1 cellular context compared by ENCODE assay signal in the genomic region with DNA sequence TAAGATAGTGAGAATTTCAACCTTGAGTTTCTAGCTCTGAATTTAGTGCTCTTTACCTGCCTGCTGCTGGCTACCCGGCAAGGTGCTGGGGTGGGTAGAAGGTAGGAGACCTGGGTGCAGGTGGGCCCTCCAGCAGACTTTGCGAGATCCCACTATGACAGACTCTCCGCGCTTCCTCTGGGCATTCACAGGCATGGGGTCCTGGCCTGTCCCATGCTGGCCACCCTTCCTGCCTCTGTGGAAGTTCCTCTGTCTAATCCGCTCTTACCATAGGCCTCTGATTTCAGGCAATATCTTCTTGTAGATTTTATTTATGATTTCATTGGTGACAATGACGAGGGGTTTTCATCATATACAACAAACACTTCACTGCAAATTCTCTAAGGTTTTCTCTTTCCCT.
TF ChIP-seq lines count a peak whose summit lies in the region.

No MANE protein-coding gene starts in this region.

TF ChIP-seq in GM12878, 131 proteins besides CTCF, POLR2A, EP300 and RAD21:
- TF ChIP-seq, protein P1, sequence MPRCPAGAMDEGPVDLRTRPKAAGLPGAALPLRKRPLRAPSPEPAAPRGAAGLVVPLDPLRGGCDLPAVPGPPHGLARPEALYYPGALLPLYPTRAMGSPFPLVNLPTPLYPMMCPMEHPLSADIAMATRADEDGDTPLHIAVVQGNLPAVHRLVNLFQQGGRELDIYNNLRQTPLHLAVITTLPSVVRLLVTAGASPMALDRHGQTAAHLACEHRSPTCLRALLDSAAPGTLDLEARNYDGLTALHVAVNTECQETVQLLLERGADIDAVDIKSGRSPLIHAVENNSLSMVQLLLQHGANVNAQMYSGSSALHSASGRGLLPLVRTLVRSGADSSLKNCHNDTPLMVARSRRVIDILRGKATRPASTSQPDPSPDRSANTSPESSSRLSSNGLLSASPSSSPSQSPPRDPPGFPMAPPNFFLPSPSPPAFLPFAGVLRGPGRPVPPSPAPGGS (IDR thresholded peaks at IDR 0.05; ENCODE audit: borderline replicate concordance, insufficient read depth, low read depth, low read length, poor library complexity, severe bottlenecking), result no peak
- TF ChIP-seq RB1 (IDR thresholded peaks at IDR 0.05; ENCODE audit: borderline replicate concordance) (no peak), NRF1 (conservative IDR thresholded peaks at IDR 0.05; ENCODE audit: low read depth, low read length) (no peak), ZNF274 (IDR thresholded peaks at IDR 0.05; ENCODE audit: insufficient read depth, insufficient read length) (no peak), ZNF622 (IDR thresholded peaks at IDR 0.05) (no peak), NR2F1 (conservative IDR thresholded peaks at IDR 0.05) (no peak), KAT2A (conservative IDR thresholded peaks at IDR 0.05; ENCODE audit: control insufficient read depth, low read depth, low read length) (no peak), MTA3 (IDR thresholded peaks at IDR 0.05; ENCODE audit: borderline replicate concordance, low read length) (no peak), YBX1 (IDR thresholded peaks at IDR 0.05) (no peak), SMAD1 (IDR thresholded peaks at IDR 0.05; ENCODE audit: low read depth, partially characterized antibody) (no peak), RCOR1 (conservative IDR thresholded peaks at IDR 0.05; ENCODE audit: low read depth, low read length) (no peak)
- TF ChIP-seq, protein P2, sequence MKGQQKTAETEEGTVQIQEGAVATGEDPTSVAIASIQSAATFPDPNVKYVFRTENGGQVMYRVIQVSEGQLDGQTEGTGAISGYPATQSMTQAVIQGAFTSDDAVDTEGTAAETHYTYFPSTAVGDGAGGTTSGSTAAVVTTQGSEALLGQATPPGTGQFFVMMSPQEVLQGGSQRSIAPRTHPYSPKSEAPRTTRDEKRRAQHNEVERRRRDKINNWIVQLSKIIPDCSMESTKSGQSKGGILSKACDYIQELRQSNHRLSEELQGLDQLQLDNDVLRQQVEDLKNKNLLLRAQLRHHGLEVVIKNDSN (IDR thresholded peaks at IDR 0.05; ENCODE audit: borderline replicate concordance, extremely low read length, insufficient read depth, low read depth, low read length), result no peak
- TF ChIP-seq, protein P3, sequence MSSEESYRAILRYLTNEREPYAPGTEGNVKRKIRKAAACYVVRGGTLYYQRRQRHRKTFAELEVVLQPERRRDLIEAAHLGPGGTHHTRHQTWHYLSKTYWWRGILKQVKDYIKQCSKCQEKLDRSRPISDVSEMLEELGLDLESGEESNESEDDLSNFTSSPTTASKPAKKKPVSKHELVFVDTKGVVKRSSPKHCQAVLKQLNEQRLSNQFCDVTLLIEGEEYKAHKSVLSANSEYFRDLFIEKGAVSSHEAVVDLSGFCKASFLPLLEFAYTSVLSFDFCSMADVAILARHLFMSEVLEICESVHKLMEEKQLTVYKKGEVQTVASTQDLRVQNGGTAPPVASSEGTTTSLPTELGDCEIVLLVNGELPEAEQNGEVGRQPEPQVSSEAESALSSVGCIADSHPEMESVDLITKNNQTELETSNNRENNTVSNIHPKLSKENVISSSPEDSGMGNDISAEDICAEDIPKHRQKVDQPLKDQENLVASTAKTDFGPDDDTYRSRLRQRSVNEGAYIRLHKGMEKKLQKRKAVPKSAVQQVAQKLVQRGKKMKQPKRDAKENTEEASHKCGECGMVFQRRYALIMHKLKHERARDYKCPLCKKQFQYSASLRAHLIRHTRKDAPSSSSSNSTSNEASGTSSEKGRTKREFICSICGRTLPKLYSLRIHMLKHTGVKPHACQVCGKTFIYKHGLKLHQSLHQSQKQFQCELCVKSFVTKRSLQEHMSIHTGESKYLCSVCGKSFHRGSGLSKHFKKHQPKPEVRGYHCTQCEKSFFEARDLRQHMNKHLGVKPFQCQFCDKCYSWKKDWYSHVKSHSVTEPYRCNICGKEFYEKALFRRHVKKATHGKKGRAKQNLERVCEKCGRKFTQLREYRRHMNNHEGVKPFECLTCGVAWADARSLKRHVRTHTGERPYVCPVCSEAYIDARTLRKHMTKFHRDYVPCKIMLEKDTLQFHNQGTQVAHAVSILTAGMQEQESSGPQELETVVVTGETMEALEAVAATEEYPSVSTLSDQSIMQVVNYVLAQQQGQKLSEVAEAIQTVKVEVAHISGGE (CRISPR knock-in tag; IDR thresholded peaks at IDR 0.05), result no peak
- TF ChIP-seq, protein P4, sequence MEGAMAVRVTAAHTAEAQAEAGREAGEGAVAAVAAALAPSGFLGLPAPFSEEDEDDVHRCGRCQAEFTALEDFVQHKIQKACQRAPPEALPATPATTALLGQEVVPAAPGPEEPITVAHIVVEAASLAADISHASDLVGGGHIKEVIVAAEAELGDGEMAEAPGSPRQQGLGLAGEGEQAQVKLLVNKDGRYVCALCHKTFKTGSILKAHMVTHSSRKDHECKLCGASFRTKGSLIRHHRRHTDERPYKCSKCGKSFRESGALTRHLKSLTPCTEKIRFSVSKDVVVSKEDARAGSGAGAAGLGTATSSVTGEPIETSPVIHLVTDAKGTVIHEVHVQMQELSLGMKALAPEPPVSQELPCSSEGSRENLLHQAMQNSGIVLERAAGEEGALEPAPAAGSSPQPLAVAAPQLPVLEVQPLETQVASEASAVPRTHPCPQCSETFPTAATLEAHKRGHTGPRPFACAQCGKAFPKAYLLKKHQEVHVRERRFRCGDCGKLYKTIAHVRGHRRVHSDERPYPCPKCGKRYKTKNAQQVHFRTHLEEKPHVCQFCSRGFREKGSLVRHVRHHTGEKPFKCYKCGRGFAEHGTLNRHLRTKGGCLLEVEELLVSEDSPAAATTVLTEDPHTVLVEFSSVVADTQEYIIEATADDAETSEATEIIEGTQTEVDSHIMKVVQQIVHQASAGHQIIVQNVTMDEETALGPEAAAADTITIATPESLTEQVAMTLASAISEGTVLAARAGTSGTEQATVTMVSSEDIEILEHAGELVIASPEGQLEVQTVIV (IDR thresholded peaks at IDR 0.05; ENCODE audit: borderline replicate concordance, partially characterized antibody), result no peak
